In genomic region chr17:75774988-75775668, GRCh38 we compare ENCODE assay signal across 8 cellular contexts. TPM values are rescaled to one million over a fixed set of nuclear protein-coding genes. Genes with fewer than 3 reads are reported as not detected.
DNase-seq lines count a peak whose midpoint lies in the region; ATAC-seq, FAIRE-seq and TF ChIP-seq lines count a peak whose summit lies in the region.

No MANE protein-coding gene starts in this region.

- H3K9me3 ChIP-seq in A549 (no peaks in the 10 kb centered on the region), adipocyte (ENCODE audit: control insufficient read depth, low read length) (no peaks in the 10 kb centered on the region), lower lobe of right lung (no peaks in the 10 kb centered on the region), MG63 (no peaks in the 10 kb centered on the region)

- POLR2A ChIA-PET in A549 (lab: Yijun Ruan, JAX) = interaction anchor here (0.8 to 4.2 kb wide), 8 partner anchors 9 to 154 kb away, joined by 3 to 40 read pairs (median 4); partner anchors contain the start of genes GALK1, TRIM65 and UNK

- no peak for FAIRE-seq in A549 (lab: Jason Lieb, UNC)
- FAIRE-seq in GM12892 (lab: Jason Lieb, UNC) = no peak
- no peak for FAIRE-seq in H54 (lab: Jason Lieb, UNC)

- no peak for TF ChIP-seq RAD21 in A549 (conservative IDR thresholded peaks at IDR 0.05 in 1 of 2, IDR thresholded peaks at IDR 0.05 in 1 of 2)

- no peak overlapping the region for H3K9ac ChIP-seq in adipocyte (ENCODE audit: low read length)

- no peak for TF ChIP-seq EP300 in A549 (IDR thresholded peaks at IDR 0.05)

- WGBS in A549 (ENCODE audit: missing lambda C conversion rate) = 90% methylated on average over 6 of the region's 6 CpGs

- H3K27me3 ChIP-seq in adipocyte (replicated peaks; ENCODE audit: control insufficient read depth, insufficient read depth, low read length) = no peaks in the 10 kb centered on the region
- no peaks in the 10 kb centered on the region for H3K27me3 ChIP-seq in lower lobe of right lung (ENCODE audit: low read depth)
- no peaks in the 10 kb centered on the region for H3K27me3 ChIP-seq in MG63

- TF ChIP-seq CTCF in A549 (IDR thresholded peaks at IDR 0.05) = no peak
- TF ChIP-seq CTCF in lower lobe of right lung (IDR thresholded peaks at IDR 0.05) = no peak

- peak; percentile 1 to 5 for ATAC-seq in A549
- ATAC-seq in lower lobe of right lung = no peak

- CTCF ChIA-PET in A549 (lab: Yijun Ruan, JAX) = interaction anchor here (0.6 to 9.7 kb wide), 12 partner anchors 9 to 233 kb away, joined by 3 to 131 read pairs (median 6); partner anchors contain the start of genes GALK1, TRIM47 and UNK

- no peak overlapping the region for H3K27ac ChIP-seq in A549
- H3K27ac ChIP-seq in lower lobe of right lung = peak overlapping the region; percentile 58

- TF ChIP-seq POLR2A in A549 (IDR thresholded peaks at IDR 0.05; ENCODE audit: low read length) = no peak
- peak; percentile 54 for TF ChIP-seq POLR2A in GM12892 (IDR thresholded peaks at IDR 0.05; ENCODE audit: low read depth, low read length)
- TF ChIP-seq POLR2A in H54 (IDR thresholded peaks at IDR 0.05; ENCODE audit: low read depth, low read length) = no peak

- H3K4me3 ChIP-seq in A549 (no peak overlapping the region), adipocyte (ENCODE audit: low read length) (no peak overlapping the region), lower lobe of right lung (no peak overlapping the region), MG63 (no peak overlapping the region)

- DNase-seq in A549 (ENCODE audit: low read depth in 1 of 2, low spot score in 1 of 2) = no peak
- DNase-seq in GM12892 (ENCODE audit: insufficient read length) = no peak
- peak; percentile 27 for DNase-seq in adipocyte (ENCODE audit: low read depth)
- DNase-seq in lower lobe of right lung = no peak
- no peak for DNase-seq in SK-N-DZ (ENCODE audit: low spot score)
- no peak for DNase-seq in MG63
- no peak for DNase-seq in NOMO-1 treated with dmso at 0.1 percent for 144 hours (lab: John Stamatoyannopoulos, UW; ENCODE audit: unreplicated experiment)
- DNase-seq in H54 (ENCODE audit: insufficient read length, low spot score) = no peak

- H3K36me3 ChIP-seq in adipocyte (ENCODE audit: control insufficient read depth, insufficient read depth, low read length, severe bottlenecking) (peaks cover 33% of the 10 kb centered on the region), lower lobe of right lung (peaks cover 51% of the 10 kb centered on the region), MG63 (peaks cover 46% of the 10 kb centered on the region)

- intact Hi-C loops in lower lobe of right lung (cut with DNase I) = no loop called here

- H3K4me1 ChIP-seq in A549 (peaks cover 15% of the 10 kb centered on the region), adipocyte (ENCODE audit: control insufficient read depth, insufficient read depth, low read length) (peaks cover 25% of the 10 kb centered on the region), lower lobe of right lung (peaks cover 33% of the 10 kb centered on the region)

- H3K4me2 ChIP-seq in A549 = no peak overlapping the region

TF ChIP-seq in A549, 52 proteins besides CTCF, POLR2A, EP300 and RAD21:
- TF ChIP-seq PBX3 (IDR thresholded peaks at IDR 0.05) = no peak
- TF ChIP-seq PHF8 (IDR thresholded peaks at IDR 0.05; ENCODE audit: borderline replicate concordance, low read depth) = no peak
- no peak for TF ChIP-seq CHD2 (IDR thresholded peaks at IDR 0.05; ENCODE audit: low read length, partially characterized antibody)
- no peak for TF ChIP-seq MYC (IDR thresholded peaks at IDR 0.05; ENCODE audit: borderline replicate concordance, low read length)
- TF ChIP-seq HDAC2 (IDR thresholded peaks at IDR 0.05) = no peak
- TF ChIP-seq TP53 (CRISPR knock-in tag; IDR thresholded peaks at IDR 0.05) = peak; percentile 44; the same call in 1 of the 2 replicates
- no peak for TF ChIP-seq RNF2 (IDR thresholded peaks at IDR 0.05; ENCODE audit: borderline replicate concordance, low read depth)
- TF ChIP-seq CEBPB (IDR thresholded peaks at IDR 0.05) = no peak
- TF ChIP-seq POLR2AphosphoS2 (conservative IDR thresholded peaks at IDR 0.05; ENCODE audit: low read length) = peak; percentile 92
- no peak for TF ChIP-seq KDM5A (IDR thresholded peaks at IDR 0.05)
- peak; percentile 82; the same call in 1 of the 2 replicates for TF ChIP-seq TFCP2L1 (CRISPR knock-in tag; IDR thresholded peaks at IDR 0.05)
- no peak for TF ChIP-seq REST (IDR thresholded peaks at IDR 0.05)
- peak; percentile 95; the same call in 1 of the 2 replicates for TF ChIP-seq HOXA7 (CRISPR knock-in tag; IDR thresholded peaks at IDR 0.05)
TF ChIP-seq in A549: peak in this region for 4.

RNA-seq across cellular contexts. Expression of gene UNK, which starts 9.5 kb away (rescaled TPM):
- 34.5 and 40.0 TPM in 2 replicates for polyA plus RNA-seq in A549 (2011; rRNA removed)
- 23.9 and 28.2 TPM in 2 replicates for polyA plus RNA-seq in A549 (2012; cell fraction: cytosol; rRNA removed)
- 42.4 and 50.7 TPM in 2 replicates for polyA plus RNA-seq in A549 (2012; cell fraction: nucleus; rRNA removed)
- 27.0 to 31.5 TPM (median 29.1 TPM) in 3 replicates for polyA plus RNA-seq in A549 (2017; fragmentation: RNase III; extraction: RNeasy Plus Mini Kit Qiagen cat#74134 plus additional on column Dnase treatment)
- 27.2 and 33.9 TPM in 2 replicates for polyA minus RNA-seq in A549 (2011; rRNA and poly(A)+ RNA removed)
- 26.4 TPM for polyA plus RNA-seq in GM12892 (2012; ENCODE audit: missing spikeins)
- total RNA-seq in lower lobe of right lung = 31.1 TPM
- 115 and 128 TPM in 2 replicates for polyA plus RNA-seq in SK-N-DZ (2014; cell fraction: cytosol; rRNA removed)
- polyA plus RNA-seq in SK-N-DZ (2014; cell fraction: nucleus; rRNA removed) = 135 and 145 TPM in 2 replicates
- 16.0 and 48.1 TPM in 2 replicates for total RNA-seq in MG63 (2014; rRNA removed; shearing (Covaris generic); ENCODE audit: low replicate concordance)

RNA-seq across cellular contexts. Expression of gene GALK1, which starts 10.1 kb away (rescaled TPM):
- polyA plus RNA-seq in A549 (2011; rRNA removed) (20.7 and 21.3 TPM in 2 replicates), A549 (2017; fragmentation: RNase III; extraction: RNeasy Plus Mini Kit Qiagen cat#74134 plus additional on column Dnase treatment) (50.9 to 55.6 TPM (median 54.3 TPM) in 3 replicates)
- 70.7 and 89.2 TPM in 2 replicates for polyA plus RNA-seq in A549 (2012; cell fraction: cytosol; rRNA removed)
- polyA plus RNA-seq in A549 (2012; cell fraction: nucleus; rRNA removed) = 111 and 163 TPM in 2 replicates
- 18.7 and 33.3 TPM in 2 replicates for polyA minus RNA-seq in A549 (2011; rRNA and poly(A)+ RNA removed)
- polyA plus RNA-seq in GM12892 (2012; ENCODE audit: missing spikeins) = 9.4 TPM
- 34.0 TPM for total RNA-seq in lower lobe of right lung
- polyA plus RNA-seq in SK-N-DZ (2014; cell fraction: cytosol; rRNA removed) = 31.3 and 40.1 TPM in 2 replicates
- 40.1 and 54.0 TPM in 2 replicates for polyA plus RNA-seq in SK-N-DZ (2014; cell fraction: nucleus; rRNA removed)
- total RNA-seq in MG63 (2014; rRNA removed; shearing (Covaris generic); ENCODE audit: low replicate concordance) = 30.4 and 51.1 TPM in 2 replicates

RNA-seq across cellular contexts. Expression of gene ITGB4, which starts 53.9 kb away (rescaled TPM):
- polyA plus RNA-seq in A549 (2011; rRNA removed) = 19.8 and 20.6 TPM in 2 replicates
- 17.2 and 22.1 TPM in 2 replicates for polyA plus RNA-seq in A549 (2012; cell fraction: cytosol; rRNA removed)
- polyA plus RNA-seq in A549 (2012; cell fraction: nucleus; rRNA removed) = 77.1 and 140 TPM in 2 replicates
- polyA plus RNA-seq in A549 (2017; fragmentation: RNase III; extraction: RNeasy Plus Mini Kit Qiagen cat#74134 plus additional on column Dnase treatment) = 30.1 to 37.4 TPM (median 36.0 TPM) in 3 replicates
- polyA minus RNA-seq in A549 (2011; rRNA and poly(A)+ RNA removed) = 53.3 and 59.6 TPM in 2 replicates
- polyA plus RNA-seq in GM12892 (2012; ENCODE audit: missing spikeins) = 1.1 TPM
- total RNA-seq in lower lobe of right lung = 34.7 TPM
- polyA plus RNA-seq in SK-N-DZ (2014; cell fraction: cytosol; rRNA removed) = 0.62 and 1.4 TPM in 2 replicates
- polyA plus RNA-seq in SK-N-DZ (2014; cell fraction: nucleus; rRNA removed) = 0.23 and 0.32 TPM in 2 replicates
- not detected in 2 replicates for total RNA-seq in MG63 (2014; rRNA removed; shearing (Covaris generic); ENCODE audit: low replicate concordance)

Comparison
In these comparisons a context has a peak if more than half of its experiments do, and no peak if none do; other contexts are left out.
1. ATAC-seq: peak in A549 (2 of 2); none in lower lobe of right lung (0 of 2).
2. RNA of gene ITGB4, which starts 53.9 kb away (total RNA-seq): 34.7 TPM in lower lobe of right lung (single experiment); not detected in MG63; every median in the first group is over 10 times any median in the second.